Comparison of ENCODE assay signal across 8 cellular contexts in genomic region chr12:27015730-27016076, GRCh38.
DNase-seq lines count a peak whose midpoint lies in the region; ATAC-seq and TF ChIP-seq lines count a peak whose summit lies in the region.

No MANE protein-coding gene starts in this region.

- H3K36me3 Mint-ChIP-seq in nephron progenitor cell (ENCODE audit: low read depth), result no peaks in the 10 kb centered on the region

- TF ChIP-seq CTCF in AG10803 (conservative IDR thresholded peaks at IDR 0.05; ENCODE audit: low read length) (peak; percentile 51), GM12875 (IDR thresholded peaks at IDR 0.05; ENCODE audit: borderline replicate concordance, insufficient read depth, low read depth, low read length) (peak; percentile 10; the same call in 1 of the 2 replicates), nephron progenitor cell (IDR thresholded peaks at IDR 0.05) (peak; percentile 18)

- peak; percentile 47 for DNase-seq in AG10803 (ENCODE audit: low read depth)
- DNase-seq in NOMO-1 treated with DMSO at 0.1 percent for 48 hours (lab: John Stamatoyannopoulos, UW; ENCODE audit: unreplicated experiment), result peak; percentile 74
- peak; percentile 53 for DNase-seq in central memory CD4-positive, alpha-beta T cell
- no peak for DNase-seq in nephron progenitor cell

- H3K4me1 Mint-ChIP-seq in nephron progenitor cell, result peaks cover 24% of the 10 kb centered on the region

- H3K4me3 Mint-ChIP-seq in nephron progenitor cell, result no peak overlapping the region

- H3K9me3 Mint-ChIP-seq in nephron progenitor cell, result no peaks in the 10 kb centered on the region

- H3K27ac Mint-ChIP-seq in nephron progenitor cell, result no peak overlapping the region

- ATAC-seq in GM18858 (IDR thresholded peaks at IDR 0.05; ENCODE audit: unreplicated experiment), result no peak
- no peak for ATAC-seq in HG03280 (IDR thresholded peaks at IDR 0.05; ENCODE audit: unreplicated experiment)
- no peak for ATAC-seq in HG03108 (IDR thresholded peaks at IDR 0.05; ENCODE audit: unreplicated experiment)

- no peak overlapping the region for H3K4me3 ChIP-seq in AG10803 (ENCODE audit: low read length)
- no peak overlapping the region for H3K4me3 ChIP-seq in GM12875 (ENCODE audit: low read depth, low read length)

- H3K27me3 Mint-ChIP-seq in nephron progenitor cell (ENCODE audit: low read depth, poor library complexity), result peaks cover 13% of the 10 kb centered on the region
